Comparison of ENCODE assay signal across 10 cellular contexts in the genomic region with DNA sequence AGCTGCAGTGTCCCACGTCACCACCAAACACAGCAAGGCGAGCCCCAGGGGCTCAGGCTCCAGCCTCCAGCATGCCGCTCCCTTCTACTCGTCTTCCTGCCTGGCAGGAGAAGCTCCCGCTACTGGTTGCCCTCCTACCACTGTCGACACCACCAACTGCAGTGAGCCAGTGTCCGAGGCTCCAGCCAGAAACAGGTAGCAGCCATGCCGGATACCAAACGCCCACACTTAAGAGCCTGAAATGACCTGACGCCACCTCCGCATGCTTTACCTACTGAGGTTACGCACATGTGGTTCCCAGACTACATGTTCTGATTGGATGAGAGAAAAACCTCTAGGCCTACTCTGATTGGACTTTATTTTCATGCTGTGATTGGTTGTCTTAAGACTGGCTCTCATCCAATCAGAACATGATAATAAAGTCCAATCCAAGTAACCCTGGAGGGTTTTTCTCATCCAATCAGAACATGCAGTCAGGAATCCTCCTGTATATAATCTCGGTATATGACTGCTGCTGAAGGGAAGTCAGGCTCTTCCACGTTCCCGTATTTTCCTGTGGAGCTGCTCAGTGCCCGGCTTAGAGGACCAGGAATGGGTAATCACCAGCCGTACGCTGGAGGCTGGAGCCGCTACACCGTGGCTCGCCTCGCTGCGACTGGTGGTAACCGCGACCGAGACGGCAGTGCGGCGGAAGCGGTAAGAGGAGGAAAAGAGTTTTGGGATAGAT. TPM values are rescaled to one million over a fixed set of nuclear protein-coding genes. Genes with fewer than 3 reads are reported as not detected.
DNase-seq lines count a peak whose midpoint lies in the region; FAIRE-seq and TF ChIP-seq lines count a peak whose summit lies in the region.
"Not testable (repeated sequence)": the region's sequence is repeated elsewhere in the genome, so short reads cannot be mapped to it uniquely, and the experiment has no call there.
"Had no signal": no experiment of that assay in that cellular context is flagged by ENCODE, and none has a peak within 500 bp of the region (broad histone marks: within the 10 kb centered on the region; RNA-seq: fewer than 3 reads in every experiment).

POTEF (minus strand) TSS at position 120 of the 727 bp plus-strand sequence. CDS start 8,707 bp downstream, outside the sequence.

- not testable (repeated sequence) for H3K4me2 ChIP-seq in mesendoderm (ENCODE audit: low read length)

- WGBS in mesendoderm (ENCODE audit: extremely low coverage, insufficient coverage, low lambda C conversion rate), result no CpG with 5 or more reads among the region's 30 CpGs

- intact Hi-C loops in posterior vena cava (cut with DNase I), result not testable (repeated sequence)

- not testable (repeated sequence) for H4K5ac ChIP-seq in mesendoderm (ENCODE audit: low read length)

- H3K36me3 ChIP-seq in mesendoderm (ENCODE audit: control insufficient read depth, insufficient read depth, low read length), result not testable (repeated sequence)

- not testable (repeated sequence) for H3K56ac ChIP-seq in mesendoderm (ENCODE audit: low read length)

- FAIRE-seq in H54 (lab: Jason Lieb, UNC), result peak; percentile 30
- FAIRE-seq in TTC549 (lab: Jason Lieb, UNC), result peak; percentile 81

- TF ChIP-seq POLR2A in H54 (IDR thresholded peaks at IDR 0.05; ENCODE audit: low read depth, low read length), result not testable (repeated sequence)

- not testable (repeated sequence) for H3K27ac ChIP-seq in mesendoderm (ENCODE audit: low read depth, low read length)

- peak within 1 kb of the TSS; percentile 77 for H3K27ac Mint-ChIP-seq in glutamatergic neuron (ENCODE audit: unreplicated experiment)

- DNase-seq in Caki2 (ENCODE audit: low read depth) (peak; percentile 79), NCI-H146 treated with DMSO at 0.1 percent for 48 hours (lab: John Stamatoyannopoulos, UW; ENCODE audit: unreplicated experiment) (peak; percentile 51), NCI-H82 (lab: John Stamatoyannopoulos, UW) (peak; percentile 72), mesendoderm (peak; percentile 11), posterior vena cava (ENCODE audit: low spot score) (peak; percentile 8)
- DNase-seq in H54 (ENCODE audit: insufficient read length, low spot score); glutamatergic neuron: not testable (repeated sequence)

- H3K36me3 Mint-ChIP-seq in glutamatergic neuron (ENCODE audit: unreplicated experiment), result not testable (repeated sequence)

- not testable (repeated sequence) for H3K23ac ChIP-seq in mesendoderm (ENCODE audit: low read length)

- not testable (repeated sequence) for H3K4me1 ChIP-seq in mesendoderm (ENCODE audit: control insufficient read depth, low read depth, low read length)

- not testable (repeated sequence) for H3K27me3 ChIP-seq in mesendoderm (ENCODE audit: insufficient read depth, low read length, poor library complexity)

- not testable (repeated sequence) for H3K9me3 Mint-ChIP-seq in glutamatergic neuron (ENCODE audit: unreplicated experiment)

- not testable (repeated sequence) for H3K79me1 ChIP-seq in mesendoderm (ENCODE audit: low read length)

- H2BK5ac ChIP-seq in mesendoderm (ENCODE audit: low read length), result not testable (repeated sequence)

- not testable (repeated sequence) for H2BK120ac ChIP-seq in mesendoderm (ENCODE audit: low read depth, low read length)

- H4K8ac ChIP-seq in mesendoderm (ENCODE audit: low read depth, low read length), result not testable (repeated sequence)

- H3K9ac ChIP-seq in mesendoderm (ENCODE audit: low read length), result not testable (repeated sequence)

- not testable (repeated sequence) for H3K79me2 ChIP-seq in mesendoderm (ENCODE audit: control insufficient read depth, insufficient read depth, low read length)

- H3K4me3 ChIP-seq in mesendoderm (ENCODE audit: low read length), result not testable (repeated sequence)

- not testable (repeated sequence) for H3K18ac ChIP-seq in mesendoderm (ENCODE audit: low read length)

- H2BK15ac ChIP-seq in mesendoderm (replicated peaks; ENCODE audit: low read depth), result not testable (repeated sequence)

- not testable (repeated sequence) for H3K4ac ChIP-seq in mesendoderm (ENCODE audit: low read depth, low read length)

- peak within 1 kb of the TSS; percentile 91 for H3K4me3 Mint-ChIP-seq in glutamatergic neuron (ENCODE audit: unreplicated experiment)

- not testable (repeated sequence) for H3K27me3 Mint-ChIP-seq in glutamatergic neuron (ENCODE audit: unreplicated experiment)

- not testable (repeated sequence) for H3K4me1 Mint-ChIP-seq in glutamatergic neuron (ENCODE audit: low read depth, unreplicated experiment)

- in situ Hi-C loops in Caki2 (cut with HindIII; ENCODE audit: low pct_unique_long_range_greater_than_20kb, low sequenced_read_pairs), result not testable (repeated sequence)

- not testable (repeated sequence) for TF ChIP-seq CTCF in glutamatergic neuron (IDR thresholded peaks at IDR 0.05; ENCODE audit: partially characterized antibody, unreplicated experiment)

- not testable (repeated sequence) for H2AK5ac ChIP-seq in mesendoderm (ENCODE audit: low read length)

RNA-seq across cellular contexts. Expression of gene POTEF, which starts in this region (rescaled TPM):
- total RNA-seq in Caki2 (2014; rRNA removed; shearing (Covaris generic); ENCODE audit: low replicate concordance), result 1.8 and 6.4 TPM in 2 replicates
- total RNA-seq in glutamatergic neuron (ENCODE audit: unreplicated experiment), result 12.8 TPM
- polyA plus RNA-seq in mesendoderm (2013, experiment 1 of 2), result 0.01 TPM
- polyA plus RNA-seq in mesendoderm (2013, experiment 2 of 2), result 0.01 TPM
- total RNA-seq in posterior vena cava, result not detected
- total RNA-seq: A673 had no signal
- polyA plus RNA-seq: CD14-positive monocyte had no signal

Comparison
In these comparisons a context has a peak if more than half of its experiments do, and no peak if none do; other contexts are left out.
1. Peak in DNase-seq in posterior vena cava; RNA of the gene not detected or under 1 TPM.